30 cellular contexts compared by ENCODE assay signal in genomic region chr2:240864475-240864874, GRCh38. TPM values are rescaled to one million over a fixed set of nuclear protein-coding genes. Genes with fewer than 3 reads are reported as not detected.
"Had no signal": no experiment of that assay in that cellular context is flagged by ENCODE, and none has a peak within 500 bp of the region (broad histone marks: within the 10 kb centered on the region; RNA-seq: fewer than 3 reads in every experiment).

No MANE protein-coding gene starts in this region.

- H3K4me1 Mint-ChIP-seq: IgD-negative memory B cell had no signal

- H3K4me3 ChIP-seq: K562 had no signal

- FAIRE-seq: K562 had no signal

- H3K9me3 Mint-ChIP-seq: IgD-negative memory B cell had no signal

- H3K4me2 ChIP-seq: KMS-11, SK-N-SH had no signal

- H3K4me3 Mint-ChIP-seq: IgD-negative memory B cell had no signal

- H3K27ac Mint-ChIP-seq: IgD-negative memory B cell had no signal

- H3K9me3 ChIP-seq: SK-N-SH had no signal

- H3K36me3 Mint-ChIP-seq: IgD-negative memory B cell had no signal

- DNase-seq: Kasumi-1; MM.1S; MV-4-11; NCI-H1048; NCI-H1105; NCI-H1417; NCI-H1436 treated with DMSO at 0.1 percent for 48 hours; NCI-H1694; NCI-H187 treated with DMSO at 0.1 percent for 48 hours; NCI-H2029 treated with DMSO at 0.1 percent for 48 hours; NCI-H2171 treated with DMSO at 0.1 percent for 48 hours; NCI-H2227 treated with DMSO at 0.1 percent for 48 hours; NCI-H524; NCI-H526 treated with DMSO at 0.1 percent for 48 hours; NCI-H748 treated with DMSO at 0.1 percent for 48 hours; NK-92 treated with Interleukin-12 subunit alpha and Interleukin-12 subunit beta, amount 100 ng/mL, for 24 hours; PC-3; SHP77; SK-N-SH; SW 1271 had no signal

- H3K27ac ChIP-seq: KMS-11, RWPE1 had no signal

- ATAC-seq: K562, Panc1, PC-3 had no signal

- H3K9ac ChIP-seq: KMS-11, SK-N-SH had no signal

RNA-seq across cellular contexts. Expression of gene AGXT, which starts 4.1 kb away (rescaled TPM):
- total RNA-seq: HT1080, M059J, NCI-H460, OCI-LY7, PC-3 had no signal
- polyA plus RNA-seq: IgD-negative memory B cell, K562, SK-N-SH had no signal

RNA-seq across cellular contexts. Expression of gene MAB21L4, which starts 31.5 kb away (rescaled TPM):
- total RNA-seq: HT1080, K562, M059J, NCI-H460, OCI-LY7, SK-MEL-5 had no signal
- polyA plus RNA-seq: IgD-negative memory B cell, SK-N-SH had no signal

RNA-seq across cellular contexts. Expression of gene CROCC2, which starts 41.7 kb away (rescaled TPM):
- total RNA-seq: HT1080, K562, M059J, NCI-H460, OCI-LY7, PC-3, SK-MEL-5 had no signal
- polyA plus RNA-seq: IgD-negative memory B cell, K562, SK-N-SH had no signal

RNA-seq across cellular contexts. Expression of gene KIF1A, which starts 44.5 kb away (rescaled TPM):
- total RNA-seq: M059J, OCI-LY7, PC-3 had no signal
- polyA plus RNA-seq: IgD-negative memory B cell had no signal
